8 cellular contexts compared by ENCODE assay signal in genomic region chr20:62123450-62124118, GRCh38. TPM values are rescaled to one million over a fixed set of nuclear protein-coding genes. Genes with fewer than 3 reads are reported as not detected.
DNase-seq lines count a peak whose midpoint lies in the region; ATAC-seq and TF ChIP-seq lines count a peak whose summit lies in the region.

No MANE protein-coding gene starts in this region.

- H3K9me3 Mint-ChIP-seq in activated CD4-positive, alpha-beta T cell treated with anti-CD3 and anti-CD28 coated beads, Interleukin-2, amount 10 ng/mL, durations not matched to agents 24 days and 14 days: no peaks in the 10 kb centered on the region
- no peaks in the 10 kb centered on the region for H3K9me3 Mint-ChIP-seq in activated B cell treated with CpG ODN at 0.5 μM for 24 hours
- no peaks in the 10 kb centered on the region for H3K9me3 Mint-ChIP-seq in stimulated activated naive CD8-positive, alpha-beta T cell treated with anti-CD3 and anti-CD28 coated beads, Interleukin-15, Interleukin-2, amounts not matched to agents 100 ng/mL and 50 ng/mL, for 24 hours

- peak overlapping the region; percentile 86 for H3K4me3 Mint-ChIP-seq in activated CD4-positive, alpha-beta T cell treated with anti-CD3 and anti-CD28 coated beads, Interleukin-2, amount 10 ng/mL, durations not matched to agents 24 days and 14 days
- H3K4me3 Mint-ChIP-seq in activated B cell treated with CpG ODN at 0.5 μM for 24 hours: peak overlapping the region; percentile 79
- H3K4me3 Mint-ChIP-seq in stimulated activated naive CD8-positive, alpha-beta T cell treated with anti-CD3 and anti-CD28 coated beads, Interleukin-15, Interleukin-2, amounts not matched to agents 100 ng/mL and 50 ng/mL, for 24 hours: peak overlapping the region; percentile 85

- no peaks in the 10 kb centered on the region for H3K9me3 ChIP-seq in iPS-15b (ENCODE audit: control insufficient read depth, insufficient read depth, low read length)

- H3K4me1 Mint-ChIP-seq in activated CD4-positive, alpha-beta T cell treated with anti-CD3 and anti-CD28 coated beads, Interleukin-2, amount 10 ng/mL, durations not matched to agents 24 days and 14 days: peaks cover 24% of the 10 kb centered on the region
- H3K4me1 Mint-ChIP-seq in activated B cell treated with CpG ODN at 0.5 μM for 24 hours: peaks cover 21% of the 10 kb centered on the region
- peaks cover 29% of the 10 kb centered on the region for H3K4me1 Mint-ChIP-seq in stimulated activated naive CD8-positive, alpha-beta T cell treated with anti-CD3 and anti-CD28 coated beads, Interleukin-15, Interleukin-2, amounts not matched to agents 100 ng/mL and 50 ng/mL, for 24 hours (ENCODE audit: low read depth)

- intact Hi-C loops in activated CD4-positive, alpha-beta T cell treated with anti-CD3 and anti-CD28 coated beads, Interleukin-2, amount 10 ng/mL, durations not matched to agents 24 days and 14 days (cut with micrococcal nuclease): loop anchor here (5.0 kb wide), 1 partner anchor 264 kb away; the partner anchor contains the start of gene RPS21
- intact Hi-C loops in activated B cell treated with CpG ODN at 0.5 μM for 24 hours (cut with micrococcal nuclease): loop anchor here (2.0 to 5.0 kb wide), 2 partner anchors 179 to 669 kb away; partner anchors contain the start of gene ADRM1

- peaks cover 48% of the 10 kb centered on the region for H3K36me3 Mint-ChIP-seq in activated CD4-positive, alpha-beta T cell treated with anti-CD3 and anti-CD28 coated beads, Interleukin-2, amount 10 ng/mL, durations not matched to agents 24 days and 14 days (ENCODE audit: low read depth)
- H3K36me3 Mint-ChIP-seq in activated B cell treated with CpG ODN at 0.5 μM for 24 hours (ENCODE audit: low read depth): peaks cover 44% of the 10 kb centered on the region
- H3K36me3 Mint-ChIP-seq in stimulated activated naive CD8-positive, alpha-beta T cell treated with anti-CD3 and anti-CD28 coated beads, Interleukin-15, Interleukin-2, amounts not matched to agents 100 ng/mL and 50 ng/mL, for 24 hours (ENCODE audit: low read depth): peaks cover 36% of the 10 kb centered on the region

- H3K36me3 ChIP-seq in iPS-15b (ENCODE audit: control insufficient read depth, insufficient read depth, low read length): peaks cover 42% of the 10 kb centered on the region

- no peak for ATAC-seq in activated B cell treated with CpG ODN at 0.5 μM for 24 hours (ENCODE audit: low read depth)
- ATAC-seq in HG02642 (IDR thresholded peaks at IDR 0.05; ENCODE audit: poor library complexity, unreplicated experiment): no peak

- CTCF ChIA-PET in activated B cell treated with CpG ODN at 0.5 μM for 24 hours (lab: Charles Lee): no interaction called here

- H3K4me1 ChIP-seq in iPS-15b (ENCODE audit: control insufficient read depth, insufficient read depth, low read length): peaks cover 6% of the 10 kb centered on the region

- H3K4me3 ChIP-seq in iPS-15b (ENCODE audit: low read depth, low read length): peak overlapping the region; percentile 86

- H3K27ac Mint-ChIP-seq in activated CD4-positive, alpha-beta T cell treated with anti-CD3 and anti-CD28 coated beads, Interleukin-2, amount 10 ng/mL, durations not matched to agents 24 days and 14 days: peak overlapping the region; percentile 60
- peak overlapping the region; percentile 53 for H3K27ac Mint-ChIP-seq in activated B cell treated with CpG ODN at 0.5 μM for 24 hours
- H3K27ac Mint-ChIP-seq in stimulated activated naive CD8-positive, alpha-beta T cell treated with anti-CD3 and anti-CD28 coated beads, Interleukin-15, Interleukin-2, amounts not matched to agents 100 ng/mL and 50 ng/mL, for 24 hours: peak overlapping the region; percentile 49

- no peak for TF ChIP-seq CTCF in activated B cell treated with CpG ODN at 0.5 μM for 24 hours (IDR thresholded peaks at IDR 0.05)

- no peak for DNase-seq in activated CD4-positive, alpha-beta T cell treated with anti-CD3 and anti-CD28 coated beads, Interleukin-2, amount 10 ng/mL, durations not matched to agents 24 days and 14 days
- DNase-seq in activated CD4-positive, alpha-beta T cell treated with anti-CD3 and anti-CD28 coated beads, Interleukin-2, amount 50 U/mL, for 1 hour: no peak
- DNase-seq in activated B cell treated with CpG ODN at 0.5 μM for 24 hours: no peak
- DNase-seq in C1 segment of cervical spinal cord (lab: John Stamatoyannopoulos, UW): no peak
- no peak for DNase-seq in COLO829 (ENCODE audit: low spot score)

- no peaks in the 10 kb centered on the region for H3K27me3 Mint-ChIP-seq in activated CD4-positive, alpha-beta T cell treated with anti-CD3 and anti-CD28 coated beads, Interleukin-2, amount 10 ng/mL, durations not matched to agents 24 days and 14 days
- no peaks in the 10 kb centered on the region for H3K27me3 Mint-ChIP-seq in activated B cell treated with CpG ODN at 0.5 μM for 24 hours
- H3K27me3 Mint-ChIP-seq in stimulated activated naive CD8-positive, alpha-beta T cell treated with anti-CD3 and anti-CD28 coated beads, Interleukin-15, Interleukin-2, amounts not matched to agents 100 ng/mL and 50 ng/mL, for 24 hours: no peaks in the 10 kb centered on the region

- H3K9ac ChIP-seq in iPS-15b (ENCODE audit: low read depth, low read length): peak overlapping the region; percentile 9

- no peaks in the 10 kb centered on the region for H3K27me3 ChIP-seq in iPS-15b (ENCODE audit: control insufficient read depth, insufficient read depth, low read length)

- POLR2A ChIA-PET in activated B cell treated with CpG ODN at 0.5 μM for 24 hours (lab: Charles Lee): interaction anchor here (1.1 to 3.0 kb wide), 4 partner anchors 9 to 57 kb away, joined by 3 to 12 read pairs (median 5); partner anchors contain the start of genes PSMA7 and SS18L1

RNA-seq across cellular contexts. Expression of gene LSM14B, which starts 1.3 kb away (rescaled TPM):
- 44.0 and 45.3 TPM in 2 replicates for total RNA-seq in activated CD4-positive, alpha-beta T cell treated with anti-CD3 and anti-CD28 coated beads, Interleukin-2, amount 10 ng/mL, durations not matched to agents 24 days and 14 days
- total RNA-seq in activated B cell treated with CpG ODN at 0.5 μM for 24 hours: 35.4 and 36.4 TPM in 2 replicates

RNA-seq across cellular contexts. Expression of gene PSMA7, which starts 19.6 kb away (rescaled TPM):
- total RNA-seq in activated CD4-positive, alpha-beta T cell treated with anti-CD3 and anti-CD28 coated beads, Interleukin-2, amount 10 ng/mL, durations not matched to agents 24 days and 14 days: 434 and 449 TPM in 2 replicates
- total RNA-seq in activated B cell treated with CpG ODN at 0.5 μM for 24 hours: 241 and 260 TPM in 2 replicates

RNA-seq across cellular contexts. Expression of gene SS18L1, which starts 20.0 kb away (rescaled TPM):
- total RNA-seq in activated CD4-positive, alpha-beta T cell treated with anti-CD3 and anti-CD28 coated beads, Interleukin-2, amount 10 ng/mL, durations not matched to agents 24 days and 14 days: 26.7 and 29.0 TPM in 2 replicates
- total RNA-seq in activated B cell treated with CpG ODN at 0.5 μM for 24 hours: 9.0 and 9.1 TPM in 2 replicates

RNA-seq across cellular contexts. Expression of gene TAF4, which starts 57.9 kb away (rescaled TPM):
- total RNA-seq in activated CD4-positive, alpha-beta T cell treated with anti-CD3 and anti-CD28 coated beads, Interleukin-2, amount 10 ng/mL, durations not matched to agents 24 days and 14 days: 25.6 and 26.6 TPM in 2 replicates
- 24.9 and 26.9 TPM in 2 replicates for total RNA-seq in activated B cell treated with CpG ODN at 0.5 μM for 24 hours

RNA-seq across cellular contexts. Expression of gene MTG2, which starts 59.2 kb away (rescaled TPM):
- 43.0 and 44.4 TPM in 2 replicates for total RNA-seq in activated CD4-positive, alpha-beta T cell treated with anti-CD3 and anti-CD28 coated beads, Interleukin-2, amount 10 ng/mL, durations not matched to agents 24 days and 14 days
- 40.8 and 46.8 TPM in 2 replicates for total RNA-seq in activated B cell treated with CpG ODN at 0.5 μM for 24 hours
